20 cellular contexts compared by ENCODE assay signal in genomic region chr1:245575710-245576109, GRCh38.
"Had no signal": no experiment of that assay in that cellular context is flagged by ENCODE, and none has a peak within 500 bp of the region (broad histone marks: within the 10 kb centered on the region; RNA-seq: fewer than 3 reads in every experiment).

No MANE protein-coding gene starts in this region.

- DNase-seq: activated CD4-positive, alpha-beta T cell treated with anti-CD3 and anti-CD28 coated beads, Interleukin-2, amount 10 ng/mL, durations not matched to agents 24 days and 14 days; activated CD8-positive, alpha-beta T cell treated with anti-CD3 and anti-CD28 coated beads for 36 hours; activated naive CD4-positive, alpha-beta T cell; activated T-cell treated with anti-CD3 and anti-CD28 coated beads, Interleukin-2, amount 50 U/mL, for 1 hour; aorta; endodermal cell; heart left ventricle; immature natural killer cell; naive thymus-derived CD4-positive, alpha-beta T cell; ovary; sigmoid colon; stimulated activated CD4-positive, alpha-beta T cell treated with anti-CD3 and anti-CD28 coated beads, Interleukin-1b, Interleukin-23, amount 100 ng/mL, for 48 hours; stimulated activated CD8-positive, alpha-beta memory T cell treated with anti-CD3 and anti-CD28 coated beads, Interleukin-4, amount 100 ng/mL, for 48 hours; stimulated activated naive CD4-positive, alpha-beta T cell; T-helper 1 cell; T-helper 9 cell had no signal

- H3K4me1 ChIP-seq: gastroesophageal sphincter, heart left ventricle, sigmoid colon, upper lobe of right lung had no signal

- H3K9me3 ChIP-seq: gastroesophageal sphincter, heart left ventricle, ovary, sigmoid colon, upper lobe of right lung had no signal

- H3K27me3 ChIP-seq: gastroesophageal sphincter, ovary, upper lobe of right lung had no signal

- H3K36me3 ChIP-seq: gastroesophageal sphincter, heart left ventricle, ovary, sigmoid colon, upper lobe of right lung had no signal

- H3K4me3 ChIP-seq: gastroesophageal sphincter, heart left ventricle, ovary, sigmoid colon, upper lobe of right lung had no signal

- ATAC-seq: activated CD8-positive, alpha-beta T cell treated with anti-CD3 and anti-CD28 coated beads for 36 hours; activated T-helper 17 cell treated with anti-CD3 and anti-CD28 coated beads, Interleukin-2, amount 50 U/mL, for 72 hours; gastroesophageal sphincter; heart left ventricle; naive thymus-derived CD4-positive, alpha-beta T cell; upper lobe of right lung had no signal

- H3K27ac ChIP-seq: epithelial cell of prostate, gastroesophageal sphincter, heart left ventricle, ovary, sigmoid colon, upper lobe of right lung had no signal
